ENCODE assay signal across 8 cellular contexts in the genomic region with DNA sequence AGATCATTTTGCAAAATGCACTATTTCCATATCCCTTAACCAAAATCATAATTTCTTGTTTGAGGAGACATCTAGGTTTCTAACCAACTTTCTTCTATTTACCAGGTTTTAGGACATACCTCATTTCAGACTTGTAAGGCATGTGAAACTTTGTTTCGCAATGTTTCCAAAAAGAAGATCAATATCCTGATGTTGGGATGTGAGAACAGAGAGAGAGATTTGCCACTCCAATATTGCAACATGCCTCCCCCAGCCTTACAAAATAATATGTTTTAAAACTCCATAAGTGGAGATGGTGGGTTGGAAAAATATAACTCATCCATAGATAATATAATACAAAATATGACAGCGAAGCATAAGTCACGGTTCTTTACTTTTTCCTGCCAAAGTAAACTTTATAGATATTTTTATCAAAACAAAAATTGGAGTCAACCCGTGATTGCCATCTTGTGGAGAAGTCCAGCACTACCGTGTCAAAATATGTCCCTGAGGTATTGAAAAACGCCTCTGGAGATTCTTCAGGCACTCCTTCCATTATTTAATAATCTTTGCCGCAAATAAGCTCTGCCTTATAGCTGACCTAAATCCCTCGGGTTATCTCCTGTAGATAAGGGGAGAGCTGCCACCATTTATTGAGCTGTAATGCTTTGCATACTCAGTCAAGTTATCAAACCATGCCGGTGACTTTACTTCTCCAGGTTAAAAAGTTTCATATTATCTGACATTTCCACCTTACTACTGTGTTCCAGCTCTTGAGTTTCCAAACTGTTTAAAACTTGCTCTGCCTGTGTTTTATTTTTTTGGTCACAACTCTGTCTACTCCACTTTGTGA.
DNase-seq lines count a peak whose midpoint lies in the region; ATAC-seq lines count a peak whose summit lies in the region.

No MANE protein-coding gene starts in this region.

- H3K4me1 Mint-ChIP-seq in activated CD8-positive, alpha-beta memory T cell treated with anti-CD3 and anti-CD28 coated beads, Interleukin-2, amount 10 ng/mL, durations not matched to agents 7 days and 5 days, result no peaks in the 10 kb centered on the region

- H3K36me3 Mint-ChIP-seq in activated CD8-positive, alpha-beta memory T cell treated with anti-CD3 and anti-CD28 coated beads, Interleukin-2, amount 10 ng/mL, durations not matched to agents 7 days and 5 days, result no peaks in the 10 kb centered on the region

- no peak overlapping the region for H3K4me3 Mint-ChIP-seq in activated CD8-positive, alpha-beta memory T cell treated with anti-CD3 and anti-CD28 coated beads, Interleukin-2, amount 10 ng/mL, durations not matched to agents 7 days and 5 days

- H3K9me3 Mint-ChIP-seq in activated CD8-positive, alpha-beta memory T cell treated with anti-CD3 and anti-CD28 coated beads, Interleukin-2, amount 10 ng/mL, durations not matched to agents 7 days and 5 days (ENCODE audit: low read depth), result no peaks in the 10 kb centered on the region

- DNase-seq in NCI-H1417 (lab: John Stamatoyannopoulos, UW), result peak; percentile 23 to 69 (median 62)
- DNase-seq in NCI-H1417 treated with DMSO at 0.1 percent for 48 hours (lab: John Stamatoyannopoulos, UW), result no peak
- DNase-seq in LHCN-M2 (ENCODE audit: low read depth), result peak; percentile 8
- DNase-seq in T1000 (lab: John Stamatoyannopoulos, UW), result peak; percentile 24
- peak; percentile 61 for DNase-seq in inferior parietal cortex (ENCODE audit: extremely low spot score)
- DNase-seq in ecto neural progenitor cell (ENCODE audit: low spot score), result no peak
- DNase-seq in activated CD8-positive, alpha-beta memory T cell treated with anti-CD3 and anti-CD28 coated beads, Interleukin-2, amount 10 ng/mL, durations not matched to agents 7 days and 5 days, result no peak

- CTCF ChIA-PET in activated CD8-positive, alpha-beta memory T cell treated with anti-CD3 and anti-CD28 coated beads, Interleukin-2, amount 10 ng/mL, durations not matched to agents 7 days and 5 days (lab: Charles Lee), result no interaction called here

- no peak overlapping the region for H3K27ac Mint-ChIP-seq in activated CD8-positive, alpha-beta memory T cell treated with anti-CD3 and anti-CD28 coated beads, Interleukin-2, amount 10 ng/mL, durations not matched to agents 7 days and 5 days

- no peaks in the 10 kb centered on the region for H3K27me3 Mint-ChIP-seq in activated CD8-positive, alpha-beta memory T cell treated with anti-CD3 and anti-CD28 coated beads, Interleukin-2, amount 10 ng/mL, durations not matched to agents 7 days and 5 days

- ATAC-seq in GM21367 (IDR thresholded peaks at IDR 0.05; ENCODE audit: unreplicated experiment), result no peak
- no peak for ATAC-seq in activated CD8-positive, alpha-beta memory T cell treated with anti-CD3 and anti-CD28 coated beads, Interleukin-2, amount 10 ng/mL, durations not matched to agents 7 days and 5 days

Comparison
In these comparisons a context has a peak if more than half of its experiments do, and no peak if none do; other contexts are left out.
1. DNase-seq: peak in NCI-H1417 (3 of 3), LHCN-M2 (single experiment), T1000 (single experiment) and inferior parietal cortex (single experiment); none in NCI-H1417 treated with DMSO at 0.1 percent for 48 hours (single experiment), ecto neural progenitor cell (single experiment) and activated CD8-positive, alpha-beta memory T cell treated with anti-CD3 and anti-CD28 coated beads, Interleukin-2, amount 10 ng/mL, durations not matched to agents 7 days and 5 days (single experiment).